Comparison of ENCODE assay signal across 8 cellular contexts in genomic region chr11:14891143-14892035, GRCh38. TPM values are rescaled to one million over a fixed set of nuclear protein-coding genes. Genes with fewer than 3 reads are reported as not detected.
DNase-seq lines count a peak whose midpoint lies in the region; ATAC-seq lines count a peak whose summit lies in the region.

No MANE protein-coding gene starts in this region.

- H3K27me3 ChIP-seq in CD8-positive, alpha-beta memory T cell (ENCODE audit: insufficient read depth, low read length, poor library complexity, severe bottlenecking): no peaks in the 10 kb centered on the region
- no peaks in the 10 kb centered on the region for H3K27me3 ChIP-seq in mesenchymal stem cell (ENCODE audit: control insufficient read depth in 1 of 2, insufficient read depth in 1 of 2, low read length in 2 of 2)

- H3K4me3 ChIP-seq in CD8-positive, alpha-beta memory T cell (ENCODE audit: low read length): peak overlapping the region; percentile 90
- H3K4me3 ChIP-seq in mesenchymal stem cell (ENCODE audit: insufficient read depth in 1 of 2, low read depth in 1 of 2, low read length in 2 of 2): peak overlapping the region; percentile 63 to 95

- no peak overlapping the region for H3K14ac ChIP-seq in mesenchymal stem cell (ENCODE audit: low read length in 2 of 2)

- peaks cover 5% of the 10 kb centered on the region for H3K79me1 ChIP-seq in mesenchymal stem cell (replicated peaks; ENCODE audit: low read length, poor library complexity, severe bottlenecking)

- peak overlapping the region; percentile 92 to 98 (median 97) for H3K4me3 Mint-ChIP-seq in CD8-positive, alpha-beta memory T cell

- peak overlapping the region; percentile 8 for H2BK120ac ChIP-seq in mesenchymal stem cell (ENCODE audit: low read depth, low read length)

- H3K9ac ChIP-seq in mesenchymal stem cell (ENCODE audit: low read length): peak overlapping the region; percentile 86

- H2AK5ac ChIP-seq in mesenchymal stem cell (ENCODE audit: low read length, severe bottlenecking): no peak overlapping the region

- H3K4ac ChIP-seq in mesenchymal stem cell (ENCODE audit: low read depth in 1 of 2, low read length in 2 of 2): peak overlapping the region; percentile 21 to 49

- WGBS in mesenchymal stem cell: under 1% methylated on average over 66 of the region's 67 CpGs

- H3K36me3 Mint-ChIP-seq in CD8-positive, alpha-beta memory T cell: peaks cover 0 to 6% (median 0%) of the 10 kb centered on the region in 3 donors

- CTCF ChIA-PET in CD8-positive, alpha-beta memory T cell (lab: Charles Lee): interaction anchor here (0.8 to 5.8 kb wide), 11 partner anchors 11 to 583 kb away, joined by 3 to 68 read pairs (median 6); partner anchors contain the start of genes CALCB and PSMA1

- H2BK5ac ChIP-seq in mesenchymal stem cell (ENCODE audit: low read depth, low read length, poor library complexity, severe bottlenecking): peak overlapping the region; percentile 10

- peak overlapping the region; percentile 83 for H3K27ac ChIP-seq in CD8-positive, alpha-beta memory T cell (ENCODE audit: low read depth, low read length)
- H3K27ac ChIP-seq in mesenchymal stem cell (ENCODE audit: low read length, poor library complexity, severe bottlenecking): peak overlapping the region; percentile 82

- peak overlapping the region in 1 of 2 experiments; percentile 10 for H2BK12ac ChIP-seq in mesenchymal stem cell (ENCODE audit: low read length in 2 of 2)

- no peaks in the 10 kb centered on the region for H3K9me3 Mint-ChIP-seq in CD8-positive, alpha-beta memory T cell

- H2BK15ac ChIP-seq in mesenchymal stem cell (ENCODE audit: low read depth, poor library complexity, severe bottlenecking): peak overlapping the region; percentile 73

- peak overlapping the region; percentile 86 for H4K8ac ChIP-seq in mesenchymal stem cell (ENCODE audit: low read length)

- H3K18ac ChIP-seq in mesenchymal stem cell (ENCODE audit: low read depth in 1 of 2, low read length in 2 of 2): peak overlapping the region; percentile 72 to 80

- H3K27ac Mint-ChIP-seq in CD8-positive, alpha-beta memory T cell: peak overlapping the region; percentile 91 to 99 (median 97)

- DNase-seq in CD8-positive, alpha-beta memory T cell: peak; percentile 77 to 90 (median 86)
- DNase-seq in HK-2 (ENCODE audit: unreplicated experiment) (peak; percentile 85), NK-92 (lab: John Stamatoyannopoulos, UW; ENCODE audit: unreplicated experiment) (peak; percentile 36), mesenchymal stem cell (peak; percentile 91)
- DNase-seq in activated CD8-positive, alpha-beta memory T cell treated with anti-CD3 and anti-CD28 coated beads for 24 hours: peak; percentile 94
- DNase-seq in effector CD8-positive, alpha-beta T cell (lab: John Stamatoyannopoulos, UW): peak; percentile 78
- DNase-seq in stimulated activated CD8-positive, alpha-beta memory T cell treated with anti-CD3 and anti-CD28 coated beads, Interleukin-12 subunit alpha, Interleukin-12 subunit beta, amount 100 ng/mL, for 1 hour (ENCODE audit: low read depth): peak; percentile 70

- peaks cover 25% of the 10 kb centered on the region for H3K4me1 ChIP-seq in CD8-positive, alpha-beta memory T cell (ENCODE audit: insufficient read depth, low read length)
- peaks cover 4% of the 10 kb centered on the region for H3K4me1 ChIP-seq in mesenchymal stem cell (ENCODE audit: control insufficient read depth, insufficient read depth, low read depth, low read length)

- H2AFZ ChIP-seq in mesenchymal stem cell (ENCODE audit: low read depth, low read length): peak overlapping the region; percentile 84

- H3K9me3 ChIP-seq in CD8-positive, alpha-beta memory T cell (ENCODE audit: low read length): no peaks in the 10 kb centered on the region
- H3K9me3 ChIP-seq in mesenchymal stem cell (ENCODE audit: control insufficient read depth, low read length): no peaks in the 10 kb centered on the region

- H3K27me3 Mint-ChIP-seq in CD8-positive, alpha-beta memory T cell: peaks cover 0 to 2% of the 10 kb centered on the region in 2 donors

- POLR2A ChIA-PET in CD8-positive, alpha-beta memory T cell (lab: Charles Lee): interaction anchor here (0.7 to 2.0 kb wide), 12 partner anchors 10 to 415 kb away, joined by 3 to 17 read pairs (median 5); partner anchors contain the start of gene PSMA1

- ATAC-seq in GM19455 (IDR thresholded peaks at IDR 0.05; ENCODE audit: unreplicated experiment): peak; percentile 59

- H4K91ac ChIP-seq in mesenchymal stem cell (ENCODE audit: low read length): no peak overlapping the region

- no peaks in the 10 kb centered on the region for H3K36me3 ChIP-seq in CD8-positive, alpha-beta memory T cell (ENCODE audit: insufficient read depth, low read length)
- H3K36me3 ChIP-seq in mesenchymal stem cell (ENCODE audit: control insufficient read depth in 1 of 2, insufficient read depth in 2 of 2, low read depth in 1 of 2, low read length in 2 of 2): no peaks in the 10 kb centered on the region

- H3K4me1 Mint-ChIP-seq in CD8-positive, alpha-beta memory T cell: peaks cover 25 to 51% (median 46%) of the 10 kb centered on the region in 3 donors

- H3K23ac ChIP-seq in mesenchymal stem cell (ENCODE audit: low read length in 2 of 2): no peak overlapping the region

- H3K4me2 ChIP-seq in mesenchymal stem cell (ENCODE audit: low read length, poor library complexity, severe bottlenecking): peak overlapping the region; percentile 97

RNA-seq across cellular contexts. Expression of gene CYP2R1, which starts 0.6 kb away (rescaled TPM):
- total RNA-seq in CD8-positive, alpha-beta memory T cell: 1 to 10 TPM; 5.6 to 5.9 TPM
- 16.5 TPM for polyA plus RNA-seq in CD8-positive, alpha-beta memory T cell
- 11.3 TPM for polyA plus RNA-seq in mesenchymal stem cell (2013, experiment 1 of 2)
- polyA plus RNA-seq in mesenchymal stem cell (2013, experiment 2 of 2): 10.5 TPM

Comparison
In these comparisons a context has a peak if more than half of its experiments do, and no peak if none do; other contexts are left out.
1. Peak in every context shown above with its lines: DNase-seq, ATAC-seq, H3K4me3 ChIP-seq and H3K27ac ChIP-seq.
2. DNase-seq: peak in every context shown above with its lines; median percentile 94 in activated CD8-positive, alpha-beta memory T cell treated with anti-CD3 and anti-CD28 coated beads for 24 hours; 91 in mesenchymal stem cell; 86 in CD8-positive, alpha-beta memory T cell; 85 in HK-2; 78 in effector CD8-positive, alpha-beta T cell; 70 in stimulated activated CD8-positive, alpha-beta memory T cell treated with anti-CD3 and anti-CD28 coated beads, Interleukin-12 subunit alpha, Interleukin-12 subunit beta, amount 100 ng/mL, for 1 hour; 36 in NK-92.